22 cellular contexts compared by ENCODE assay signal in the genomic region with DNA sequence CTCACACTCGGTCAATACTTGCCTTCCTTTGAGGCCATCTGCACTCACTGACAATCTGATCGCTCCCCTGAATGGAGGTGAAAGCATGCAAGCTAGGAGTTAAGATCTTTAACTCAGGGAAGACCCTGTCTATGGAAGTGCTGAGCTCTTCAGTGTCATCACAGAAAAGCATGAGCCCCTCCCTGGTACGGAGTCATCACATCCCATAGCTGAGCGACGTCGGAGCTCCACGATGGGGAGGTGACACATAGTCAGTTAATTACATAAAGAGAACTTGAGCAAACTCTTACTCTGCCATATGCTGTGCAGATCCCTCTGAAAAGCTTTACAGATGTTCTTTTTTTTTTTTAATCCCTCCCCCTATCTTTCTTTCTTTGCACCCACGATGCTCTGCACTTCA.
"Had no signal": no experiment of that assay in that cellular context is flagged by ENCODE, and none has a peak within 500 bp of the region (broad histone marks: within the 10 kb centered on the region; RNA-seq: fewer than 3 reads in every experiment).

No MANE protein-coding gene starts in this region.

- H3K27me3 Mint-ChIP-seq: stimulated activated naive B cell treated with anti-CD40 and anti-IgM and Interleukin-4, amounts not matched to agents 10 μg/mL and 1 μg/mL and 100 μg/mL, for 72 hours; stimulated activated naive CD8-positive, alpha-beta T cell treated with anti-CD3 and anti-CD28 coated beads, Interleukin-15, amount 100 ng/mL, for 72 hours had no signal

- H3K9me3 ChIP-seq: right atrium auricular region, sigmoid colon, testis, tibial nerve, upper lobe of right lung, vagina had no signal

- H3K4me1 ChIP-seq: right atrium auricular region, testis, tibial nerve, upper lobe of right lung, vagina had no signal

- H3K27me3 ChIP-seq: heart left ventricle, right atrium auricular region, sigmoid colon, testis, tibial nerve, upper lobe of right lung, vagina had no signal

- H3K27ac Mint-ChIP-seq: endodermal cell; natural killer cell; stimulated activated naive B cell treated with anti-CD40 and anti-IgM and Interleukin-4, amounts not matched to agents 10 μg/mL and 1 μg/mL and 100 μg/mL, for 72 hours; stimulated activated naive CD8-positive, alpha-beta T cell treated with anti-CD3 and anti-CD28 coated beads, Interleukin-15, amount 100 ng/mL, for 72 hours had no signal

- H3K9me3 Mint-ChIP-seq: natural killer cell had no signal

- ATAC-seq: heart left ventricle; left lobe of liver; natural killer cell; stimulated activated naive B cell treated with anti-CD40 and anti-IgM and Interleukin-4, amounts not matched to agents 10 μg/mL and 1 μg/mL and 100 μg/mL, for 72 hours; stimulated activated naive CD8-positive, alpha-beta T cell treated with anti-CD3 and anti-CD28 coated beads, Interleukin-15, amount 100 ng/mL, for 72 hours; upper lobe of right lung had no signal

- H3K4me3 ChIP-seq: heart left ventricle, right atrium auricular region, sigmoid colon, skin epidermis, testis, tibial nerve, upper lobe of right lung, vagina had no signal

- DNase-seq: effector CD4-positive, alpha-beta T cell; endodermal cell; erythroblast; foreskin melanocyte; heart left ventricle; hippocampal formation; kidney glomerular epithelial cell; mammary epithelial cell; natural killer cell; sigmoid colon; stimulated activated CD4-positive, alpha-beta T cell treated with anti-CD3 and anti-CD28 coated beads, Interleukin-2, amount 100 ng/mL, for 24 hours; stimulated activated CD4-positive, alpha-beta T cell treated with anti-CD3 and anti-CD28 coated beads, Interleukin-4, amount 100 ng/mL, for 4 hours; stimulated activated naive B cell treated with anti-CD40 and anti-IgM and Interleukin-4, amounts not matched to agents 10 μg/mL and 1 μg/mL and 100 μg/mL, for 72 hours; stimulated activated naive CD8-positive, alpha-beta T cell treated with anti-CD3 and anti-CD28 coated beads, Interleukin-15, amount 100 ng/mL, for 72 hours; testis; upper lobe of right lung had no signal

- H3K36me3 ChIP-seq: heart left ventricle, right atrium auricular region, sigmoid colon, tibial nerve, upper lobe of right lung, vagina had no signal

- H3K4me3 Mint-ChIP-seq: endodermal cell; natural killer cell; neural crest cell; stimulated activated naive B cell treated with anti-CD40 and anti-IgM and Interleukin-4, amounts not matched to agents 10 μg/mL and 1 μg/mL and 100 μg/mL, for 72 hours; stimulated activated naive CD8-positive, alpha-beta T cell treated with anti-CD3 and anti-CD28 coated beads, Interleukin-15, amount 100 ng/mL, for 72 hours had no signal

- H3K36me3 Mint-ChIP-seq: natural killer cell had no signal

- H3K27ac ChIP-seq: heart left ventricle, right atrium auricular region, sigmoid colon, testis, tibial nerve, upper lobe of right lung, vagina had no signal

- H3K4me1 Mint-ChIP-seq: endodermal cell had no signal
